18 cellular contexts compared by ENCODE assay signal in genomic region chr12:9404469-9405260, GRCh38.
DNase-seq lines count a peak whose midpoint lies in the region; ATAC-seq lines count a peak whose summit lies in the region.
"Had no signal": no experiment of that assay in that cellular context is flagged by ENCODE, and none has a peak within 500 bp of the region (broad histone marks: within the 10 kb centered on the region; RNA-seq: fewer than 3 reads in every experiment).

No MANE protein-coding gene starts in this region.

- no peaks in the 10 kb centered on the region for H3K4me1 ChIP-seq in right cardiac atrium (ENCODE audit: control insufficient read depth, insufficient read depth, low read length)
- peaks cover 15% of the 10 kb centered on the region for H3K4me1 ChIP-seq in NT2/D1 (ENCODE audit: insufficient read depth, insufficient read length)
- no peaks in the 10 kb centered on the region for H3K4me1 ChIP-seq in iPS-15b (ENCODE audit: control insufficient read depth, insufficient read depth, low read length)

- no peaks in the 10 kb centered on the region for H3K27me3 ChIP-seq in right cardiac atrium (ENCODE audit: control insufficient read depth, insufficient read depth)
- H3K27me3 ChIP-seq in NT2/D1 (ENCODE audit: insufficient read depth, insufficient read length), result no peaks in the 10 kb centered on the region
- H3K27me3 ChIP-seq in iPS-15b (ENCODE audit: control insufficient read depth, insufficient read depth, low read length), result no peaks in the 10 kb centered on the region

- 90% methylated on average over 28 of the region's 39 CpGs for WGBS in right cardiac atrium

- DNase-seq in right cardiac atrium (peak in 2 of 3 donors; percentile 47 to 58), left ventricle myocardium superior (no peak), NT2/D1 (ENCODE audit: low read depth, low spot score) (no peak), NK-92 (lab: John Stamatoyannopoulos, UW; ENCODE audit: unreplicated experiment) (no peak), COR-L47 (lab: John Stamatoyannopoulos, UW) (no peak), NCI-H1930 (lab: John Stamatoyannopoulos, UW) (no peak)
- DNase-seq: activated B cell treated with CpG ODN at 0.5 μM for 24 hours; Calu3; central memory CD4-positive, alpha-beta T cell; effector memory CD4-positive, alpha-beta T cell; kidney; naive B cell; NCI-H1694 treated with DMSO at 0.1 percent for 48 hours; stimulated activated CD4-positive, alpha-beta T cell treated with anti-CD3 and anti-CD28 coated beads, Interleukin-2, amount 100 ng/mL, for 24 hours; T-helper 17 cell had no signal

- ATAC-seq in right cardiac atrium (peak; percentile 56 to 78), left ventricle myocardium superior (no peak)
- ATAC-seq: GM23338, Right ventricle myocardium inferior, T-helper 17 cell had no signal

- H3K36me3 ChIP-seq in NT2/D1 (ENCODE audit: insufficient read depth, insufficient read length, low read length) (no peaks in the 10 kb centered on the region), iPS-15b (ENCODE audit: control insufficient read depth, insufficient read depth, low read length) (no peaks in the 10 kb centered on the region)

- intact Hi-C loops in right cardiac atrium (cut with DNase I), result no loop called here
- intact Hi-C loops in left ventricle myocardium superior (cut with micrococcal nuclease), result no loop called here

- H3K9me3 ChIP-seq in right cardiac atrium (ENCODE audit: control insufficient read depth, low read length) (no peaks in the 10 kb centered on the region), NT2/D1 (ENCODE audit: insufficient read depth, low read length) (no peaks in the 10 kb centered on the region), iPS-15b (ENCODE audit: control insufficient read depth, insufficient read depth, low read length) (no peaks in the 10 kb centered on the region)

- no peak overlapping the region for H3K4me3 ChIP-seq in right cardiac atrium (ENCODE audit: low read length)
- H3K4me3 ChIP-seq in NT2/D1 (ENCODE audit: insufficient read length, low read depth), result peak overlapping the region; percentile 37
- H3K4me3 ChIP-seq in iPS-15b (ENCODE audit: low read depth, low read length), result peak overlapping the region; percentile 13
- H3K4me3 ChIP-seq: GM23338 had no signal

- no peak overlapping the region for H3K27ac ChIP-seq in right cardiac atrium (ENCODE audit: low read length)

- H3K9ac ChIP-seq in NT2/D1 (ENCODE audit: insufficient read length, low read depth) (peak overlapping the region; percentile 74), iPS-15b (ENCODE audit: low read depth, low read length) (no peak overlapping the region)

Comparison
In these comparisons a context has a peak if more than half of its experiments do, and no peak if none do; other contexts are left out.
1. DNase-seq: peak in right cardiac atrium (2 of 3); none in left ventricle myocardium superior (single experiment), NT2/D1 (single experiment), NK-92 (single experiment), COR-L47 (single experiment) and NCI-H1930 (0 of 2).